Comparison of ENCODE assay signal across 25 cellular contexts in genomic region chr7:94205529-94205928, GRCh38.
"Had no signal": no experiment of that assay in that cellular context is flagged by ENCODE, and none has a peak within 500 bp of the region (broad histone marks: within the 10 kb centered on the region; RNA-seq: fewer than 3 reads in every experiment).

No MANE protein-coding gene starts in this region.

- H3K9me3 ChIP-seq: colonic mucosa, gastroesophageal sphincter, heart left ventricle, neutrophil, sigmoid colon, spleen, upper lobe of right lung had no signal

- H3K27ac ChIP-seq: brain microvascular endothelial cell, colonic mucosa, gastroesophageal sphincter, heart left ventricle, neutrophil, parathyroid adenoma, sigmoid colon, spleen, upper lobe of right lung had no signal

- H3K27ac Mint-ChIP-seq: activated CD4-positive, alpha-beta T cell treated with anti-CD3 and anti-CD28 coated beads, Interleukin-2, amount 10 ng/mL, durations not matched to agents 7 days and 5 days; activated CD8-positive, alpha-beta T cell treated with anti-CD3 and anti-CD28 coated beads, Interleukin-2, amount 10 ng/mL, durations not matched to agents 7 days and 5 days; activated naive CD8-positive, alpha-beta T cell treated with anti-CD3 and anti-CD28 coated beads, Interleukin-2, amount 10 ng/mL, durations not matched to agents 7 days and 5 days; activated T-cell treated with anti-CD3 and anti-CD28 coated beads, Interleukin-2, amount 50 U/mL, for 24 hours; activated T-helper 2 cell treated with anti-CD3 and anti-CD28 coated beads, Interferon-gamma antibody, Interleukin-2, Interleukin-4, amounts not matched to agents 10 μg/mL and 5 μg/mL and 100 μg/mL, durations not matched to agents 14 hours and 24 hours and 36 hours; endodermal cell; natural killer cell; stimulated activated memory B cell treated with anti-CD40 and anti-IgM and Interleukin-4, amounts not matched to agents 10 μg/mL and 1 μg/mL and 100 μg/mL, for 72 hours; T-helper 1 cell treated with Interleukin-12 subunit alpha and Interleukin-12 subunit beta and Interleukin-4 antibody, amounts not matched to agents 30 μg/mL and 1 μg/mL, for 36 hours had no signal

- H2AFZ ChIP-seq: parathyroid adenoma had no signal

- H3K27me3 ChIP-seq: brain microvascular endothelial cell, colonic mucosa, gastroesophageal sphincter, heart left ventricle, neutrophil, sigmoid colon, spleen, upper lobe of right lung had no signal

- H3K4me1 Mint-ChIP-seq: activated CD4-positive, alpha-beta T cell treated with anti-CD3 and anti-CD28 coated beads, Interleukin-2, amount 10 ng/mL, durations not matched to agents 7 days and 5 days; activated naive CD8-positive, alpha-beta T cell treated with anti-CD3 and anti-CD28 coated beads, Interleukin-2, amount 10 ng/mL, durations not matched to agents 7 days and 5 days; natural killer cell; stimulated activated memory B cell treated with anti-CD40 and anti-IgM and Interleukin-4, amounts not matched to agents 10 μg/mL and 1 μg/mL and 100 μg/mL, for 72 hours had no signal

- H3K9ac ChIP-seq: parathyroid adenoma had no signal

- H3K4me3 ChIP-seq: colonic mucosa, gastroesophageal sphincter, heart left ventricle, sigmoid colon, spleen, upper lobe of right lung had no signal

- H3K9me3 Mint-ChIP-seq: activated CD4-positive, alpha-beta T cell treated with anti-CD3 and anti-CD28 coated beads, Interleukin-2, amount 10 ng/mL, durations not matched to agents 7 days and 5 days; activated naive CD8-positive, alpha-beta T cell treated with anti-CD3 and anti-CD28 coated beads, Interleukin-2, amount 10 ng/mL, durations not matched to agents 7 days and 5 days; activated T-cell treated with anti-CD3 and anti-CD28 coated beads, Interleukin-2, amount 50 U/mL, for 24 hours; activated T-helper 2 cell treated with anti-CD3 and anti-CD28 coated beads, Interferon-gamma antibody, Interleukin-2, Interleukin-4, amounts not matched to agents 10 μg/mL and 5 μg/mL and 100 μg/mL, durations not matched to agents 14 hours and 24 hours and 36 hours; endodermal cell; T-helper 1 cell treated with Interleukin-12 subunit alpha and Interleukin-12 subunit beta and Interleukin-4 antibody, amounts not matched to agents 30 μg/mL and 1 μg/mL, for 36 hours had no signal

- H3K4me1 ChIP-seq: colonic mucosa, gastroesophageal sphincter, heart left ventricle, parathyroid adenoma, sigmoid colon, spleen, upper lobe of right lung had no signal

- H3K36me3 ChIP-seq: brain microvascular endothelial cell, colonic mucosa, gastroesophageal sphincter, heart left ventricle, neutrophil, sigmoid colon, spleen, upper lobe of right lung had no signal

- H3K4me3 Mint-ChIP-seq: activated CD4-positive, alpha-beta T cell treated with anti-CD3 and anti-CD28 coated beads, Interleukin-2, amount 10 ng/mL, durations not matched to agents 7 days and 5 days; activated CD8-positive, alpha-beta T cell treated with anti-CD3 and anti-CD28 coated beads, Interleukin-2, amount 10 ng/mL, durations not matched to agents 7 days and 5 days; activated naive CD8-positive, alpha-beta T cell treated with anti-CD3 and anti-CD28 coated beads, Interleukin-2, amount 10 ng/mL, durations not matched to agents 7 days and 5 days; activated T-cell treated with anti-CD3 and anti-CD28 coated beads, Interleukin-2, amount 50 U/mL, for 24 hours; endodermal cell; natural killer cell; stimulated activated memory B cell treated with anti-CD40 and anti-IgM and Interleukin-4, amounts not matched to agents 10 μg/mL and 1 μg/mL and 100 μg/mL, for 72 hours; T-helper 1 cell treated with Interleukin-12 subunit alpha and Interleukin-12 subunit beta and Interleukin-4 antibody, amounts not matched to agents 30 μg/mL and 1 μg/mL, for 36 hours had no signal

- H3K27me3 Mint-ChIP-seq: activated CD4-positive, alpha-beta T cell treated with anti-CD3 and anti-CD28 coated beads, Interleukin-2, amount 10 ng/mL, durations not matched to agents 7 days and 5 days; activated naive CD8-positive, alpha-beta T cell treated with anti-CD3 and anti-CD28 coated beads, Interleukin-2, amount 10 ng/mL, durations not matched to agents 7 days and 5 days; activated T-cell treated with anti-CD3 and anti-CD28 coated beads, Interleukin-2, amount 50 U/mL, for 24 hours; stimulated activated memory B cell treated with anti-CD40 and anti-IgM and Interleukin-4, amounts not matched to agents 10 μg/mL and 1 μg/mL and 100 μg/mL, for 72 hours had no signal

- ATAC-seq: activated CD4-positive, CD25-positive, alpha-beta regulatory T cell treated with anti-CD3 and anti-CD28 coated beads, Interleukin-2, amount 50 U/mL, for 24 hours; activated CD8-positive, alpha-beta T cell treated with anti-CD3 and anti-CD28 coated beads, Interleukin-2, amount 10 ng/mL, durations not matched to agents 7 days and 5 days; heart left ventricle; natural killer cell; stimulated activated memory B cell treated with anti-CD40 and anti-IgM and Interleukin-4, amounts not matched to agents 10 μg/mL and 1 μg/mL and 100 μg/mL, for 72 hours; upper lobe of right lung had no signal

- H3K36me3 Mint-ChIP-seq: activated naive CD8-positive, alpha-beta T cell treated with anti-CD3 and anti-CD28 coated beads, Interleukin-2, amount 10 ng/mL, durations not matched to agents 7 days and 5 days; natural killer cell; stimulated activated memory B cell treated with anti-CD40 and anti-IgM and Interleukin-4, amounts not matched to agents 10 μg/mL and 1 μg/mL and 100 μg/mL, for 72 hours had no signal

- H3K79me2 ChIP-seq: parathyroid adenoma had no signal

- DNase-seq: activated CD4-positive, alpha-beta T cell treated with anti-CD3 and anti-CD28 coated beads, Interleukin-2, amount 10 ng/mL, durations not matched to agents 7 days and 5 days; activated CD8-positive, alpha-beta T cell treated with anti-CD3 and anti-CD28 coated beads, Interleukin-2, amount 10 ng/mL, durations not matched to agents 7 days and 5 days; activated naive CD4-positive, alpha-beta T cell treated with Interleukin-2 at 50 U/mL for 16 hours; activated naive CD8-positive, alpha-beta T cell treated with anti-CD3 and anti-CD28 coated beads, Interleukin-2, amount 10 ng/mL, durations not matched to agents 7 days and 5 days; activated T-cell treated with anti-CD3 and anti-CD28 coated beads, Interleukin-2, amount 50 U/mL, for 24 hours; anterior cingulate cortex; brain microvascular endothelial cell; central memory CD4-positive, alpha-beta T cell; colonic mucosa; endodermal cell; erythroblast; heart left ventricle; kidney glomerular epithelial cell; natural killer cell; sigmoid colon; spleen; stimulated activated CD4-positive, alpha-beta T cell treated with anti-CD3 and anti-CD28 coated beads, Interleukin-4, amount 100 ng/mL, for 4 hours; upper lobe of right lung had no signal
